In genomic region chr9:130277525-130277924, GRCh38 we compare ENCODE assay signal across 11 cellular contexts. TPM values are rescaled to one million over a fixed set of nuclear protein-coding genes. Genes with fewer than 3 reads are reported as not detected.
"Had no signal": no experiment of that assay in that cellular context is flagged by ENCODE, and none has a peak within 500 bp of the region (broad histone marks: within the 10 kb centered on the region; RNA-seq: fewer than 3 reads in every experiment).

No MANE protein-coding gene starts in this region.

RNA-seq across cellular contexts. Expression of gene HMCN2, which starts 12.0 kb away (rescaled TPM):
- total RNA-seq: activated B cell treated with CpG ODN at 0.5 μM for 24 hours; activated CD4-positive, alpha-beta memory T cell treated with anti-CD3 and anti-CD28 coated beads for 36 hours; activated CD4-positive, alpha-beta memory T cell treated with anti-CD3 and anti-CD28 coated beads, Interleukin-2, amount 10 ng/mL, durations not matched to agents 7 days and 5 days; activated CD4-positive, alpha-beta T cell treated with anti-CD3 and anti-CD28 coated beads, Interleukin-2, amount 10 ng/mL, durations not matched to agents 24 days and 14 days; activated CD4-positive, alpha-beta T cell treated with anti-CD3 and anti-CD28 coated beads, Interleukin-2, amount 10 ng/mL, durations not matched to agents 7 days and 5 days; activated CD8-positive, alpha-beta memory T cell treated with anti-CD3 and anti-CD28 coated beads for 36 hours; activated CD8-positive, alpha-beta memory T cell treated with anti-CD3 and anti-CD28 coated beads, Interleukin-2, amount 10 ng/mL, durations not matched to agents 7 days and 5 days; activated CD8-positive, alpha-beta T cell treated with anti-CD3 and anti-CD28 coated beads for 36 hours; activated CD8-positive, alpha-beta T cell treated with anti-CD3 and anti-CD28 coated beads, Interleukin-2, amount 10 ng/mL, durations not matched to agents 7 days and 5 days; T-helper 1 cell treated with Interleukin-12 subunit alpha and Interleukin-12 subunit beta and Interleukin-4 antibody, amounts not matched to agents 30 ng/mL and 1 ng/mL, for 36 hours; T-helper 2 cell treated with Interferon-gamma antibody and Interleukin-4, amounts not matched to agents 100 ng/mL and 5 ng/mL, for 36 hours had no signal
